17 cellular contexts compared by ENCODE assay signal in genomic region chr13:75763511-75763910, GRCh38.
DNase-seq lines count a peak whose midpoint lies in the region; ATAC-seq, FAIRE-seq and TF ChIP-seq lines count a peak whose summit lies in the region.
"Had no signal": no experiment of that assay in that cellular context is flagged by ENCODE, and none has a peak within 500 bp of the region (broad histone marks: within the 10 kb centered on the region; RNA-seq: fewer than 3 reads in every experiment).

No MANE protein-coding gene starts in this region.

- no peaks in the 10 kb centered on the region for H3K27me3 Mint-ChIP-seq in activated CD8-positive, alpha-beta T cell treated with anti-CD3 and anti-CD28 coated beads for 36 hours
- H3K27me3 Mint-ChIP-seq in activated CD8-positive, alpha-beta T cell treated with anti-CD3 and anti-CD28 coated beads, Interleukin-2, amount 10 ng/mL, durations not matched to agents 7 days and 5 days (ENCODE audit: low read depth) = no peaks in the 10 kb centered on the region
- H3K27me3 Mint-ChIP-seq in activated naive CD8-positive, alpha-beta T cell treated with anti-CD3 and anti-CD28 coated beads for 36 hours = no peaks in the 10 kb centered on the region
- H3K27me3 Mint-ChIP-seq: CD8-positive, alpha-beta memory T cell had no signal

- WGBS in stomach, 5 donors = 31 to 66% (median 38%) methylated on average over 3 of the region's 3 CpGs
- WGBS in aorta, 2 donors = 32 to 38% methylated on average over 3 of the region's 3 CpGs

- intact Hi-C loops in activated CD8-positive, alpha-beta T cell treated with anti-CD3 and anti-CD28 coated beads for 36 hours (cut with micrococcal nuclease) = loop anchor here (10.0 kb wide), 2 partner anchors 69 to 449 kb away; no protein-coding TSS in a partner anchor
- intact Hi-C loops in kidney (cut with DNase I) = no loop called here
- intact Hi-C loops in stomach (cut with DNase I; ENCODE audit: low total_unique reads) = no loop called here
- intact Hi-C loops in aorta (cut with DNase I) = loop anchor here in 1 of 2 donors (5.0 kb wide), 1 partner anchor 39 kb away; no protein-coding TSS in a partner anchor

- H3K27ac Mint-ChIP-seq in activated CD8-positive, alpha-beta T cell treated with anti-CD3 and anti-CD28 coated beads for 36 hours = peak overlapping the region; percentile 11
- H3K27ac Mint-ChIP-seq in activated CD8-positive, alpha-beta T cell treated with anti-CD3 and anti-CD28 coated beads, Interleukin-2, amount 10 ng/mL, durations not matched to agents 7 days and 5 days = no peak overlapping the region
- peak overlapping the region; percentile 27 for H3K27ac Mint-ChIP-seq in activated naive CD8-positive, alpha-beta T cell treated with anti-CD3 and anti-CD28 coated beads for 36 hours

- H3K9me3 Mint-ChIP-seq in activated CD8-positive, alpha-beta T cell treated with anti-CD3 and anti-CD28 coated beads for 36 hours = peaks cover 6% of the 10 kb centered on the region
- peaks cover 3% of the 10 kb centered on the region for H3K9me3 Mint-ChIP-seq in activated CD8-positive, alpha-beta T cell treated with anti-CD3 and anti-CD28 coated beads, Interleukin-2, amount 10 ng/mL, durations not matched to agents 7 days and 5 days (ENCODE audit: insufficient read depth)
- peaks cover 13% of the 10 kb centered on the region for H3K9me3 Mint-ChIP-seq in activated naive CD8-positive, alpha-beta T cell treated with anti-CD3 and anti-CD28 coated beads for 36 hours
- H3K9me3 Mint-ChIP-seq: CD8-positive, alpha-beta memory T cell had no signal

- peak overlapping the region; percentile 48 to 63 for H3K4me3 ChIP-seq in kidney (ENCODE audit: low read length in 2 of 2)
- peak overlapping the region in 3 of 4 donors; percentile 29 to 45 (median 35) for H3K4me3 ChIP-seq in stomach
- peak overlapping the region in 1 of 2 donors; percentile 10 for H3K4me3 ChIP-seq in aorta (ENCODE audit: low read length in 2 of 2)

- no peaks in the 10 kb centered on the region for H3K36me3 ChIP-seq in kidney (ENCODE audit: control insufficient read depth in 1 of 2, insufficient read depth in 2 of 2, low read length in 2 of 2)
- no peaks in the 10 kb centered on the region for H3K36me3 ChIP-seq in stomach
- H3K36me3 ChIP-seq in aorta (ENCODE audit: control insufficient read depth in 1 of 2, insufficient read depth in 2 of 2, low read length in 1 of 2) = no peaks in the 10 kb centered on the region
- H3K36me3 ChIP-seq: pancreas, tibial nerve had no signal

- POLR2A ChIA-PET in activated CD8-positive, alpha-beta T cell treated with anti-CD3 and anti-CD28 coated beads for 36 hours (lab: Charles Lee) = interaction anchor here (0.6 kb wide), 1 partner anchor 95 kb away, joined by 3 read pairs; no protein-coding TSS in a partner anchor
- POLR2A ChIA-PET in activated CD8-positive, alpha-beta T cell treated with anti-CD3 and anti-CD28 coated beads, Interleukin-2, amount 10 ng/mL, durations not matched to agents 7 days and 5 days (lab: Charles Lee) = no interaction called here

- no peak for DNase-seq in activated CD8-positive, alpha-beta T cell treated with anti-CD3 and anti-CD28 coated beads for 36 hours
- no peak for DNase-seq in activated CD8-positive, alpha-beta T cell treated with anti-CD3 and anti-CD28 coated beads, Interleukin-2, amount 10 ng/mL, durations not matched to agents 7 days and 5 days
- no peak for DNase-seq in activated naive CD8-positive, alpha-beta T cell treated with anti-CD3 and anti-CD28 coated beads for 36 hours
- DNase-seq in kidney (no peak), stomach (no peak), aorta (no peak), NCI-H128 (lab: John Stamatoyannopoulos, UW; ENCODE audit: unreplicated experiment) (no peak)
- no peak for DNase-seq in activated CD4-positive, alpha-beta T cell treated with anti-CD3 and anti-CD28 coated beads for 4 hours
- DNase-seq: activated CD4-positive, alpha-beta T cell treated with anti-CD3 and anti-CD28 coated beads for 1 hour; CD8-positive, alpha-beta memory T cell; mesendoderm; NCI-H2081 treated with DMSO at 0.1 percent for 48 hours; RPMI8226; stimulated activated CD4-positive, alpha-beta T cell treated with anti-CD3 and anti-CD28 coated beads, Interleukin-15, amount 100 ng/mL, for 24 hours; T-helper 2 cell had no signal

- H3K4me1 Mint-ChIP-seq in activated CD8-positive, alpha-beta T cell treated with anti-CD3 and anti-CD28 coated beads for 36 hours (ENCODE audit: low read depth) = peaks cover 76% of the 10 kb centered on the region
- H3K4me1 Mint-ChIP-seq in activated CD8-positive, alpha-beta T cell treated with anti-CD3 and anti-CD28 coated beads, Interleukin-2, amount 10 ng/mL, durations not matched to agents 7 days and 5 days (ENCODE audit: low read depth) = peaks cover 53% of the 10 kb centered on the region
- peaks cover 70% of the 10 kb centered on the region for H3K4me1 Mint-ChIP-seq in activated naive CD8-positive, alpha-beta T cell treated with anti-CD3 and anti-CD28 coated beads for 36 hours

- H3K4me3 Mint-ChIP-seq in activated CD8-positive, alpha-beta T cell treated with anti-CD3 and anti-CD28 coated beads for 36 hours = no peak overlapping the region
- H3K4me3 Mint-ChIP-seq in activated CD8-positive, alpha-beta T cell treated with anti-CD3 and anti-CD28 coated beads, Interleukin-2, amount 10 ng/mL, durations not matched to agents 7 days and 5 days = no peak overlapping the region
- no peak overlapping the region for H3K4me3 Mint-ChIP-seq in activated naive CD8-positive, alpha-beta T cell treated with anti-CD3 and anti-CD28 coated beads for 36 hours

- no peak for TF ChIP-seq CTCF in activated CD8-positive, alpha-beta T cell treated with anti-CD3 and anti-CD28 coated beads for 36 hours (IDR thresholded peaks at IDR 0.05)
- TF ChIP-seq CTCF in kidney (IDR thresholded peaks at IDR 0.05; ENCODE audit: borderline replicate concordance, extremely low read depth, insufficient read depth) = no peak
- TF ChIP-seq CTCF in stomach (IDR thresholded peaks at IDR 0.05) = no peak

- H3K27me3 ChIP-seq in stomach (no peaks in the 10 kb centered on the region), aorta (ENCODE audit: control insufficient read depth in 1 of 2, insufficient read depth in 2 of 2, low read length in 1 of 2) (no peaks in the 10 kb centered on the region)
- H3K27me3 ChIP-seq: pancreas, tibial nerve had no signal

- H3K4me1 ChIP-seq in kidney (ENCODE audit: control insufficient read depth in 1 of 2, insufficient read depth in 1 of 2, low read depth in 1 of 2, low read length in 2 of 2) = peaks cover 7 to 34% of the 10 kb centered on the region in 2 donors
- peaks cover 0 to 60% (median 24%) of the 10 kb centered on the region in 4 donors for H3K4me1 ChIP-seq in stomach
- peaks cover 2 to 11% of the 10 kb centered on the region in 2 donors for H3K4me1 ChIP-seq in aorta (ENCODE audit: control insufficient read depth in 1 of 2, insufficient read depth in 2 of 2, low read length in 2 of 2)

- CTCF ChIA-PET in activated CD8-positive, alpha-beta T cell treated with anti-CD3 and anti-CD28 coated beads for 36 hours (lab: Charles Lee) = interaction anchor here (6.3 kb wide), 1 partner anchor 68 kb away, joined by 45 read pairs; no protein-coding TSS in a partner anchor
- CTCF ChIA-PET in activated CD8-positive, alpha-beta T cell treated with anti-CD3 and anti-CD28 coated beads, Interleukin-2, amount 10 ng/mL, durations not matched to agents 7 days and 5 days (lab: Charles Lee) = interaction anchor here (1.8 to 5.7 kb wide), 2 partner anchors 68 to 113 kb away, joined by 4 to 50 read pairs; no protein-coding TSS in a partner anchor

- H3K27ac ChIP-seq in kidney (ENCODE audit: low read depth in 2 of 2, low read length in 2 of 2) (peak overlapping the region in 1 of 2 donors; percentile 40), stomach (peak overlapping the region in 4 of 5 donors; percentile 70 to 88 (median 80)), aorta (ENCODE audit: low read depth in 1 of 2, low read length in 2 of 2) (peak overlapping the region in 1 of 2 donors; percentile 17)

- peaks cover 19% of the 10 kb centered on the region for H3K36me3 Mint-ChIP-seq in activated CD8-positive, alpha-beta T cell treated with anti-CD3 and anti-CD28 coated beads for 36 hours (ENCODE audit: low read depth)
- peaks cover 20% of the 10 kb centered on the region for H3K36me3 Mint-ChIP-seq in activated CD8-positive, alpha-beta T cell treated with anti-CD3 and anti-CD28 coated beads, Interleukin-2, amount 10 ng/mL, durations not matched to agents 7 days and 5 days (ENCODE audit: low read depth)
- peaks cover 27% of the 10 kb centered on the region for H3K36me3 Mint-ChIP-seq in activated naive CD8-positive, alpha-beta T cell treated with anti-CD3 and anti-CD28 coated beads for 36 hours

- peak overlapping the region in 1 of 2 donors; percentile 72 for H3K9ac ChIP-seq in kidney (ENCODE audit: low read length in 2 of 2)

- TF ChIP-seq POLR2A in stomach (IDR thresholded peaks at IDR 0.05) = no peak

- no peak for FAIRE-seq in kidney (lab: Jason Lieb, UNC)
- FAIRE-seq: pancreas had no signal

- H3K9me3 ChIP-seq in kidney (ENCODE audit: control insufficient read depth in 1 of 2, low read length in 2 of 2) (no peaks in the 10 kb centered on the region), stomach (no peaks in the 10 kb centered on the region), aorta (ENCODE audit: control insufficient read depth, low read length) (no peaks in the 10 kb centered on the region)
- H3K9me3 ChIP-seq: tibial nerve had no signal

- no peak for TF ChIP-seq EP300 in stomach (IDR thresholded peaks at IDR 0.05)

- no peak for ATAC-seq in activated CD8-positive, alpha-beta T cell treated with anti-CD3 and anti-CD28 coated beads for 36 hours
- ATAC-seq in activated CD8-positive, alpha-beta T cell treated with anti-CD3 and anti-CD28 coated beads, Interleukin-2, amount 10 ng/mL, durations not matched to agents 7 days and 5 days = no peak
- ATAC-seq in aorta (ENCODE audit: low FRiP score) = no peak
